ENCODE assay signal across 31 cellular contexts in the genomic region with DNA sequence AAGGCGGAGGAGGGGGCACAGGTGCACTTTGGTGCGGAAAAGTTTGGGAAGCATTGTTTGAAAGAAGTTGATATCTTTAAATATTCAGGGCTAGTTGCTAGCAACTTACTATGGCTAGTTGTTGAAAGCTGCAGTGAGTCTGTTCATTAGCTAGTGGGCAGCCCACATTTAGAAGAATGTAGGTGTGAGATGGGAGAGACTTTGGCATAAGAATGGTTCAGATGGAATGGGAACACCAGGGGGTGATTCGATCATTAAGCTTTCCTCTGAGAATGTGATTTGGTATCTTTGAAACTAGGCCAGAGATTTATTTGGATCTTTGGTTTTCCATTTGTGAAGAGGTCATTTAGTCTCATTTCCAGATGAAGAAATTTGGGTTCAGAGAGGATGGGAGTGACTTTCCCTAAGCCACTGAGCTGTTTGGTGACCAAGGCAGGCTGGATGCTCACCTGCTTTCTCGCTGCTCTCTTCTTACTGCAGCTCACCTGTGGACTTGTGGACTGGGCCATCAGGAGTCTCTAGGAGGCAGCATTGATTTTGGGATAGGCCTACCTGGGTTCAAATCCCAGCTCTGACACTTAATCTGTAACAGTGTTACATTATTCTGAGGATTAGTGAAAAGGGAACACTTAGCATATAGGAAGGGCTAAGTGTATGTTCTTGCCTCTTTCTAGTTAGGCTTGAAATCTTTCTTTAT.
DNase-seq lines count a peak whose midpoint lies in the region; ATAC-seq, FAIRE-seq and TF ChIP-seq lines count a peak whose summit lies in the region.
"Had no signal": no experiment of that assay in that cellular context is flagged by ENCODE, and none has a peak within 500 bp of the region (broad histone marks: within the 10 kb centered on the region; RNA-seq: fewer than 3 reads in every experiment).

No MANE protein-coding gene starts in this region.

- no peaks in the 10 kb centered on the region for H3K27me3 ChIP-seq in astrocyte (ENCODE audit: insufficient read depth, low read length)
- H3K27me3 ChIP-seq in iPS DF 6.9 (ENCODE audit: control insufficient read depth, insufficient read depth, low read length) = no peaks in the 10 kb centered on the region
- H3K27me3 ChIP-seq in transverse colon = no peaks in the 10 kb centered on the region
- H3K27me3 ChIP-seq: cardiac muscle cell, gastrocnemius medialis, suprapubic skin had no signal

- H3K4me3 Mint-ChIP-seq in astrocyte (ENCODE audit: unreplicated experiment) = no peak overlapping the region
- H3K4me3 Mint-ChIP-seq: activated CD4-positive, alpha-beta memory T cell treated with anti-CD3 and anti-CD28 coated beads, Interleukin-2, amount 10 ng/mL, durations not matched to agents 7 days and 5 days; CD4-positive, CD25-positive, alpha-beta regulatory T cell; dendritic cell treated with granulocyte-macrophage colony-stimulating factor and Interleukin-4, amounts not matched to agents 40 ng/mL and 50 ng/mL, for 4 days; neural crest cell; stimulated activated effector memory CD8-positive, alpha-beta T cell treated with anti-CD3 and anti-CD28 coated beads, Interleukin-12 subunit alpha, Interleukin-12 subunit beta, amount 100 ng/mL, for 72 hours had no signal

- H2AFZ ChIP-seq in astrocyte (ENCODE audit: low read depth, low read length) = no peak overlapping the region
- H2AFZ ChIP-seq: parathyroid adenoma had no signal

- no peaks in the 10 kb centered on the region for H3K9me3 Mint-ChIP-seq in astrocyte (ENCODE audit: unreplicated experiment)
- H3K9me3 Mint-ChIP-seq: activated CD4-positive, alpha-beta memory T cell treated with anti-CD3 and anti-CD28 coated beads, Interleukin-2, amount 10 ng/mL, durations not matched to agents 7 days and 5 days; activated naive CD4-positive, alpha-beta T cell treated with anti-CD3 and anti-CD28 coated beads, Interleukin-2, amount 50 U/mL, for 72 hours; activated T-helper 2 cell treated with anti-CD3 and anti-CD28 coated beads, Interferon-gamma antibody, Interleukin-2, Interleukin-4, amounts not matched to agents 10 μg/mL and 5 μg/mL and 100 μg/mL, durations not matched to agents 14 hours and 24 hours and 36 hours; CD4-positive, CD25-positive, alpha-beta regulatory T cell; dendritic cell treated with granulocyte-macrophage colony-stimulating factor and Interleukin-4, amounts not matched to agents 40 ng/mL and 50 ng/mL, for 4 days; neural crest cell; stimulated activated effector memory CD8-positive, alpha-beta T cell treated with anti-CD3 and anti-CD28 coated beads, Interleukin-12 subunit alpha, Interleukin-12 subunit beta, amount 100 ng/mL, for 72 hours had no signal

- no peaks in the 10 kb centered on the region for H3K79me2 ChIP-seq in astrocyte (ENCODE audit: insufficient read depth, low read length)

- no peak overlapping the region for H3K4me3 ChIP-seq in astrocyte (ENCODE audit: insufficient read depth, low read depth, low read length)
- no peak overlapping the region for H3K4me3 ChIP-seq in iPS DF 6.9 (ENCODE audit: low read length)
- H3K4me3 ChIP-seq in transverse colon = no peak overlapping the region
- H3K4me3 ChIP-seq: cardiac muscle cell, gastrocnemius medialis, GM12878, suprapubic skin had no signal

- peaks cover 3% of the 10 kb centered on the region for H3K36me3 Mint-ChIP-seq in astrocyte (ENCODE audit: low read depth, unreplicated experiment)
- H3K36me3 Mint-ChIP-seq: activated naive CD4-positive, alpha-beta T cell treated with anti-CD3 and anti-CD28 coated beads, Interleukin-2, amount 50 U/mL, for 72 hours; CD4-positive, CD25-positive, alpha-beta regulatory T cell; stimulated activated effector memory CD8-positive, alpha-beta T cell treated with anti-CD3 and anti-CD28 coated beads, Interleukin-12 subunit alpha, Interleukin-12 subunit beta, amount 100 ng/mL, for 72 hours had no signal

- ATAC-seq in HG03460 (IDR thresholded peaks at IDR 0.05; ENCODE audit: unreplicated experiment) = no peak
- ATAC-seq in HG02588 (IDR thresholded peaks at IDR 0.05; ENCODE audit: unreplicated experiment) = no peak
- no peak for ATAC-seq in left colon
- ATAC-seq: activated CD4-positive, CD25-positive, alpha-beta regulatory T cell treated with anti-CD3 and anti-CD28 coated beads, Interleukin-2, amount 50 U/mL, for 24 hours; gastrocnemius medialis; stimulated activated effector memory CD8-positive, alpha-beta T cell treated with anti-CD3 and anti-CD28 coated beads, Interleukin-12 subunit alpha, Interleukin-12 subunit beta, amount 100 ng/mL, for 72 hours had no signal

- no peak for FAIRE-seq in astrocyte (lab: Jason Lieb, UNC)
- FAIRE-seq: GM12878, urothelium cell line had no signal

- H3K4me2 ChIP-seq in astrocyte (ENCODE audit: low read length) = no peak overlapping the region

- peaks cover 12% of the 10 kb centered on the region for H4K20me1 ChIP-seq in astrocyte (ENCODE audit: insufficient read depth, low read length)

- no peaks in the 10 kb centered on the region for H3K9me3 ChIP-seq in astrocyte (ENCODE audit: insufficient read depth, low read depth, low read length)
- H3K9me3 ChIP-seq in iPS DF 6.9 (ENCODE audit: control insufficient read depth, insufficient read depth, low read length) = no peaks in the 10 kb centered on the region
- H3K9me3 ChIP-seq in transverse colon = no peaks in the 10 kb centered on the region
- H3K9me3 ChIP-seq: gastrocnemius medialis, suprapubic skin had no signal

- no peak for TF ChIP-seq EP300 in transverse colon (IDR thresholded peaks at IDR 0.05; ENCODE audit: low read depth)

- DNase-seq in NCI-H82 (lab: John Stamatoyannopoulos, UW) (peak; percentile 41), NCI-H82 treated with DMSO at 0.1 percent for 48 hours (lab: John Stamatoyannopoulos, UW; ENCODE audit: unreplicated experiment) (no peak), astrocyte (ENCODE audit: low read depth) (no peak), iPS DF 6.9 (ENCODE audit: low read depth, low spot score) (peak; percentile 33), transverse colon (no peak), left colon (no peak)
- DNase-seq: activated CD4-positive, alpha-beta memory T cell treated with anti-CD3 and anti-CD28 coated beads, Interleukin-2, amount 10 ng/mL, durations not matched to agents 7 days and 5 days; anterior cingulate cortex; CD4-positive, CD25-positive, alpha-beta regulatory T cell; gastrocnemius medialis; hippocampal formation; NCI-H1092; NCI-H1694 treated with DMSO at 0.1 percent for 48 hours; NCI-H526 treated with DMSO at 0.1 percent for 48 hours; right cardiac atrium; stimulated activated CD4-positive, alpha-beta T cell treated with anti-CD3 and anti-CD28 coated beads, Interleukin-2, amount 100 ng/mL, for 48 hours; T-helper 1 cell had no signal

- H3K27me3 Mint-ChIP-seq in astrocyte (ENCODE audit: low read depth, unreplicated experiment) = no peaks in the 10 kb centered on the region
- H3K27me3 Mint-ChIP-seq: activated CD4-positive, alpha-beta memory T cell treated with anti-CD3 and anti-CD28 coated beads, Interleukin-2, amount 10 ng/mL, durations not matched to agents 7 days and 5 days; CD4-positive, CD25-positive, alpha-beta regulatory T cell; dendritic cell treated with granulocyte-macrophage colony-stimulating factor and Interleukin-4, amounts not matched to agents 40 ng/mL and 50 ng/mL, for 4 days had no signal

- H3K9ac ChIP-seq in astrocyte (ENCODE audit: low read length) = no peak overlapping the region
- H3K9ac ChIP-seq: parathyroid adenoma had no signal

- no peaks in the 10 kb centered on the region for H3K36me3 ChIP-seq in astrocyte (ENCODE audit: insufficient read depth, low read length)
- no peaks in the 10 kb centered on the region for H3K36me3 ChIP-seq in iPS DF 6.9 (ENCODE audit: control insufficient read depth, insufficient read depth, low read length)
- H3K36me3 ChIP-seq in transverse colon = no peaks in the 10 kb centered on the region
- H3K36me3 ChIP-seq: cardiac muscle cell, gastrocnemius medialis, suprapubic skin had no signal

- no peak overlapping the region for H3K27ac ChIP-seq in astrocyte (ENCODE audit: low read depth, low read length)
- H3K27ac ChIP-seq in iPS DF 6.9 (ENCODE audit: low read length) = no peak overlapping the region
- H3K27ac ChIP-seq in transverse colon = peak overlapping the region; percentile 53 to 71 (median 59)
- H3K27ac ChIP-seq: 22Rv1, cardiac muscle cell, gastrocnemius medialis, parathyroid adenoma, suprapubic skin had no signal

- no peak for TF ChIP-seq CTCF in astrocyte (IDR thresholded peaks at IDR 0.05; ENCODE audit: insufficient read depth, low read depth, low read length)
- no peak for TF ChIP-seq CTCF in transverse colon (IDR thresholded peaks at IDR 0.05)

- peaks cover 14% of the 10 kb centered on the region for H3K4me1 Mint-ChIP-seq in astrocyte (ENCODE audit: low read depth, unreplicated experiment)
- H3K4me1 Mint-ChIP-seq: activated CD4-positive, alpha-beta memory T cell treated with anti-CD3 and anti-CD28 coated beads, Interleukin-2, amount 10 ng/mL, durations not matched to agents 7 days and 5 days; stimulated activated effector memory CD8-positive, alpha-beta T cell treated with anti-CD3 and anti-CD28 coated beads, Interleukin-12 subunit alpha, Interleukin-12 subunit beta, amount 100 ng/mL, for 72 hours had no signal

- no peaks in the 10 kb centered on the region for H3K4me1 ChIP-seq in astrocyte (ENCODE audit: insufficient read depth, low read length)
- peaks cover 4% of the 10 kb centered on the region for H3K4me1 ChIP-seq in iPS DF 6.9 (ENCODE audit: control insufficient read depth, insufficient read depth, low read length)
- peaks cover 0 to 53% (median 19%) of the 10 kb centered on the region in 4 donors for H3K4me1 ChIP-seq in transverse colon
- H3K4me1 ChIP-seq: gastrocnemius medialis, suprapubic skin had no signal

- in situ Hi-C loops in transverse colon (cut with MboI; ENCODE audit: low pct_ligation_motif_present in 1 of 4, low pct_unique_long_range_greater_than_20kb in 1 of 4, low sequenced_read_pairs in 3 of 4) = no loop called here

- no peak for TF ChIP-seq POLR2A in transverse colon (IDR thresholded peaks at IDR 0.05)

- no CpG with 5 or more reads among the region's 4 CpGs for WGBS in iPS DF 6.9 (ENCODE audit: insufficient coverage, insufficient read length)
- WGBS in transverse colon (ENCODE audit: low coverage in 1 of 2), 2 donors = 81 to 97% methylated on average over 4 of the region's 4 CpGs

- H3K27ac Mint-ChIP-seq in astrocyte (ENCODE audit: unreplicated experiment) = peak overlapping the region; percentile 75
- H3K27ac Mint-ChIP-seq: activated CD4-positive, alpha-beta memory T cell treated with anti-CD3 and anti-CD28 coated beads, Interleukin-2, amount 10 ng/mL, durations not matched to agents 7 days and 5 days; activated naive CD4-positive, alpha-beta T cell treated with anti-CD3 and anti-CD28 coated beads, Interleukin-2, amount 50 U/mL, for 72 hours; activated T-helper 2 cell treated with anti-CD3 and anti-CD28 coated beads, Interferon-gamma antibody, Interleukin-2, Interleukin-4, amounts not matched to agents 10 μg/mL and 5 μg/mL and 100 μg/mL, durations not matched to agents 14 hours and 24 hours and 36 hours; dendritic cell treated with granulocyte-macrophage colony-stimulating factor and Interleukin-4, amounts not matched to agents 40 ng/mL and 50 ng/mL, for 4 days; stimulated activated effector memory CD8-positive, alpha-beta T cell treated with anti-CD3 and anti-CD28 coated beads, Interleukin-12 subunit alpha, Interleukin-12 subunit beta, amount 100 ng/mL, for 72 hours had no signal

- intact Hi-C loops in transverse colon (cut with DNase I; ENCODE audit: low total_unique reads) = no loop called here
- intact Hi-C loops in left colon (cut with DNase I, micrococcal nuclease) = no loop called here

Comparison
In these comparisons a context has a peak if more than half of its experiments do, and no peak if none do; other contexts are left out.
1. DNase-seq: peak in NCI-H82 (single experiment) and iPS DF 6.9 (single experiment); none in NCI-H82 treated with DMSO at 0.1 percent for 48 hours (single experiment), astrocyte (single experiment), transverse colon (single experiment) and left colon (0 of 2).
2. H3K27ac ChIP-seq: peak in transverse colon (4 of 4); none in astrocyte (single experiment) and iPS DF 6.9 (single experiment).